12 cellular contexts compared by ENCODE assay signal in genomic region chr6:11218077-11218392, GRCh38. TPM values are rescaled to one million over a fixed set of nuclear protein-coding genes. Genes with fewer than 3 reads are reported as not detected.
DNase-seq lines count a peak whose midpoint lies in the region; ATAC-seq and TF ChIP-seq lines count a peak whose summit lies in the region.
"Had no signal": no experiment of that assay in that cellular context is flagged by ENCODE, and none has a peak within 500 bp of the region (broad histone marks: within the 10 kb centered on the region; RNA-seq: fewer than 3 reads in every experiment).

No MANE protein-coding gene starts in this region.

- TF ChIP-seq CTCF in ascending aorta (IDR thresholded peaks at IDR 0.05) (no peak), right lobe of liver (IDR thresholded peaks at IDR 0.05) (no peak), spleen (IDR thresholded peaks at IDR 0.05 in 8 of 11, conservative IDR thresholded peaks at IDR 0.05 in 3 of 11) (no peak), WERI-Rb-1 (IDR thresholded peaks at IDR 0.05; ENCODE audit: low read depth, low read length) (no peak)

- H3K36me3 ChIP-seq in ascending aorta (peaks cover 11 to 64% of the 10 kb centered on the region in 2 donors), right lobe of liver (no peaks in the 10 kb centered on the region), spleen (peaks cover 0 to 86% (median 11%) of the 10 kb centered on the region in 6 donors), WERI-Rb-1 (no peaks in the 10 kb centered on the region)

- H3K4me3 ChIP-seq in ascending aorta (peak overlapping the region in 1 of 2 donors; percentile 34), right lobe of liver (no peak overlapping the region), spleen (no peak overlapping the region), WERI-Rb-1 (ENCODE audit: low read depth, low read length) (no peak overlapping the region)

- peak overlapping the region; percentile 91 to 94 for H3K27ac ChIP-seq in ascending aorta
- H3K27ac ChIP-seq in right lobe of liver = peak overlapping the region; percentile 34 to 64 (median 47)
- peak overlapping the region in 6 of 8 donors; percentile 2 to 81 (median 65) for H3K27ac ChIP-seq in spleen
- H3K27ac ChIP-seq in WERI-Rb-1 = no peak overlapping the region
- H3K27ac ChIP-seq: KMS-11 had no signal

- ATAC-seq in right lobe of liver (no peak), HG03469 (IDR thresholded peaks at IDR 0.05; ENCODE audit: unreplicated experiment) (no peak)
- ATAC-seq: stimulated activated naive CD8-positive, alpha-beta T cell treated with anti-CD3 and anti-CD28 coated beads, Interleukin-15, Interleukin-2, amounts not matched to agents 100 U/mL and 50 U/mL, for 24 hours had no signal

- DNase-seq in ascending aorta (ENCODE audit: low spot score in 2 of 2) = no peak
- no peak for DNase-seq in right lobe of liver
- no peak for DNase-seq in spleen
- no peak for DNase-seq in stimulated activated CD4-positive, alpha-beta T cell treated with anti-CD3 and anti-CD28 coated beads, Interleukin-4, amount 100 ng/mL, for 1 hour
- DNase-seq in globus pallidus (ENCODE audit: low spot score) = no peak
- DNase-seq in WERI-Rb-1 = no peak
- DNase-seq: activated CD4-positive, alpha-beta T cell treated with anti-CD3 and anti-CD28 coated beads for 48 hours; NCI-H2029 treated with DMSO at 0.1 percent for 48 hours; stimulated activated naive CD8-positive, alpha-beta T cell treated with anti-CD3 and anti-CD28 coated beads, Interleukin-15, Interleukin-2, amounts not matched to agents 100 U/mL and 50 U/mL, for 24 hours had no signal

- WGBS in right lobe of liver (ENCODE audit: insufficient coverage, low coverage, low lambda C conversion rate, missing lambda C conversion rate) = 92% methylated on average over 2 of the region's 2 CpGs
- WGBS in spleen, 5 donors = 81 to 93% (median 91%) methylated on average over 2 of the region's 2 CpGs

- intact Hi-C loops in ascending aorta (cut with DNase I) = no loop called here
- intact Hi-C loops in right lobe of liver (cut with DNase I) = no loop called here
- intact Hi-C loops in spleen (cut with DNase I; ENCODE audit: low total_unique reads) = no loop called here

- H3K4me1 ChIP-seq in ascending aorta (peaks cover 48 to 90% of the 10 kb centered on the region in 2 donors), right lobe of liver (peaks cover 0 to 28% (median 6%) of the 10 kb centered on the region in 4 donors), spleen (peaks cover 22 to 98% (median 60%) of the 10 kb centered on the region in 6 donors)

- TF ChIP-seq POLR2A in GM19099 (IDR thresholded peaks at IDR 0.05; ENCODE audit: extremely low read depth, insufficient read length, low read depth) (peak; percentile 15), right lobe of liver (IDR thresholded peaks at IDR 0.05) (no peak), spleen (IDR thresholded peaks at IDR 0.05) (no peak)

- H3K9me3 ChIP-seq in ascending aorta (no peaks in the 10 kb centered on the region), right lobe of liver (no peaks in the 10 kb centered on the region), spleen (no peaks in the 10 kb centered on the region), WERI-Rb-1 (ENCODE audit: severe bottlenecking) (no peaks in the 10 kb centered on the region)

- H3K27me3 ChIP-seq in ascending aorta = no peaks in the 10 kb centered on the region
- H3K27me3 ChIP-seq in right lobe of liver = no peaks in the 10 kb centered on the region
- H3K27me3 ChIP-seq in spleen (replicated peaks in 1 of 7) = no peaks in the 10 kb centered on the region
- no peaks in the 10 kb centered on the region for H3K27me3 ChIP-seq in WERI-Rb-1 (ENCODE audit: insufficient read depth, low read depth, severe bottlenecking)

RNA-seq across cellular contexts. Expression of gene NEDD9, which starts 14.4 kb away (rescaled TPM):
- total RNA-seq in ascending aorta (150 TPM), right lobe of liver (10 to 100 TPM in 4 of 6 experiments, 1 to 10 TPM in 2; 5.1 to 59.8 (median 26.2) TPM), spleen (100 to 1,000 TPM in 6 of 7 donors, 10 to 100 TPM in 1; 94.1 to 208 (median 124) TPM)
- polyA plus RNA-seq in spleen = 10 to 100 TPM; 16.1 to 21.3 (median 18.2) TPM
